Comparison of ENCODE assay signal across 8 cellular contexts in the genomic region with DNA sequence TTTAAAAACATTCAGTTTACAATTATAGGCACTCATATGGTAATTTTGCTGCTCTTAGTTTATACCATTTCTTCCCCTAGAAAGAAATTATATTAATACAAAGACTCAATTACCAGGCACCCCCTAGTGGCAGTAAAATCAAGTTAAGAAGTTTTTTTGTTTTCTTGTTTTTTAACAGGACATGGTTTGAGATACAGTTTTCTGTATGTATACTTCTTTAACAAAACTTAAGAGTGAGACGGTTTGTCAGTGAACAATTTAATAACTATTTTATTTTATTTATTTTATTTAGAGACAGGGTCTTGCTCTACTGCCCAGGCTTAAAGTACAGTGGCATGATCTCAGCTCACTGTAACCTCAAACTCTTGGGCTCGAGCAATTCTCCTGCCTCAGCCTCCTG.
DNase-seq lines count a peak whose midpoint lies in the region; ATAC-seq, FAIRE-seq and TF ChIP-seq lines count a peak whose summit lies in the region.

No MANE protein-coding gene starts in this region.

- ATAC-seq in heart left ventricle (no peak), HG02610 (IDR thresholded peaks at IDR 0.05; ENCODE audit: unreplicated experiment) (no peak)

- H3K27ac ChIP-seq in heart left ventricle (no peak overlapping the region), right atrium auricular region (no peak overlapping the region)

- H3K4me1 ChIP-seq in heart left ventricle, result peaks cover 0 to 14% (median 0%) of the 10 kb centered on the region in 12 donors
- peaks cover 0 to 4% of the 10 kb centered on the region in 2 donors for H3K4me1 ChIP-seq in right atrium auricular region

- TF ChIP-seq CTCF in heart left ventricle (IDR thresholded peaks at IDR 0.05), result peak; percentile 17 to 54 (median 40)
- TF ChIP-seq CTCF in right atrium auricular region (IDR thresholded peaks at IDR 0.05), result peak in 1 of 2 donors; percentile 63
- peak; percentile 53 for TF ChIP-seq CTCF in fibroblast of villous mesenchyme (IDR thresholded peaks at IDR 0.05; ENCODE audit: insufficient read depth, low read depth, low read length)

- H3K36me3 ChIP-seq in heart left ventricle (peaks cover 0 to 29% (median 3%) of the 10 kb centered on the region in 9 donors), right atrium auricular region (peaks cover 10% of the 10 kb centered on the region)

- 82 to 85% (median 84%) methylated on average over 2 of the region's 2 CpGs for WGBS in heart left ventricle, 4 donors

- intact Hi-C loops in heart left ventricle (cut with DNase I), result no loop called here

- TF ChIP-seq POLR2A in heart left ventricle (IDR thresholded peaks at IDR 0.05), result no peak

- no peaks in the 10 kb centered on the region for H3K27me3 ChIP-seq in heart left ventricle
- H3K27me3 ChIP-seq in right atrium auricular region, result no peaks in the 10 kb centered on the region

- DNase-seq in heart left ventricle (no peak), right atrium auricular region (ENCODE audit: low spot score) (no peak), OCI-M1 (lab: John Stamatoyannopoulos, UW) (peak; percentile 52), fibroblast of villous mesenchyme (ENCODE audit: low read depth) (peak; percentile 56), urothelium cell line (ENCODE audit: low spot score) (peak; percentile 17), NCI-H774 (lab: John Stamatoyannopoulos, UW) (no peak)
- DNase-seq in stimulated activated CD4-positive, alpha-beta T cell treated with anti-CD3 and anti-CD28 coated beads, Interleukin-4, amount 100 ng/mL, for 1 hour, result no peak

- H3K9me3 ChIP-seq in heart left ventricle (no peaks in the 10 kb centered on the region), right atrium auricular region (no peaks in the 10 kb centered on the region)

- H3K4me3 ChIP-seq in heart left ventricle, result no peak overlapping the region
- H3K4me3 ChIP-seq in right atrium auricular region, result no peak overlapping the region
- H3K4me3 ChIP-seq in fibroblast of villous mesenchyme (ENCODE audit: low read depth, low read length), result no peak overlapping the region

- no peak for FAIRE-seq in urothelium cell line (lab: Jason Lieb, UNC)

Comparison
In these comparisons a context has a peak if more than half of its experiments do, and no peak if none do; other contexts are left out.
1. DNase-seq: peak in OCI-M1 (single experiment), fibroblast of villous mesenchyme (single experiment) and urothelium cell line (single experiment); none in heart left ventricle (0 of 5), right atrium auricular region (single experiment), stimulated activated CD4-positive, alpha-beta T cell treated with anti-CD3 and anti-CD28 coated beads, Interleukin-4, amount 100 ng/mL, for 1 hour (single experiment) and NCI-H774 (single experiment).